1 cellular context compared by ENCODE assay signal in the genomic region with DNA sequence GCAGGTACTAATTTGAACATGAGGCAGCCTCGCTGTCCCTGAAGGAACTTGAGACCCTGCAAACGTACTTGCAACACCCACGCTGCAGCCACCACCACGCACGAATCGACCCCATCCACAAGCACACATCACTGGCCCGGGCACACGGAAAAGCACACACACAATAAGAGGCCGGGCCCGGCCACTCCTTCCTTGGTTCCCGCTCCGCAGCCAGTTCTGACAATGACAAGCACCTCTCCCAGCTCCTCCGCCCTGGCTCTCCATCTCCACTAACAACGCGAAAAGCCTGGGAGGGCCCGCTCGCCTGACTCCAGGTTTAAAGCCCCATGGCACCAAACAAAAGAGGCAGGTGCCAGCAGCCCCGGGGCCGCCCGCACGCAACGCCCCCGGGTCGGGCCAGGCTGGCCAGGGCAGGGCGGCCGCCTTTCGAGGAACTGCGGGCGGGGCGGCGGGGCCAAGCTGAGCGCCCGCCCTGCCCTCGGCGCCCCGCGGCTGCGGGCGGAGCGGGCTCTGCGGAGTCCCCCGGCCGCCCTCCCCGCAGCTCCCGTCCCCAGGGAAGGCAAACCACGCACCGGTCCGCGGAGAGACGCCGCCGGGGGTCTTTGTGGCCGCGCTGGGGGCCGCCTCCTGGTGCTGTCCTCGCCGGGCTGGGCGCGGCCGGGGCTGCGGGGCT.
TF ChIP-seq lines count a peak whose summit lies in the region.

No MANE protein-coding gene starts in this region.

TF ChIP-seq in HEK293, 187 proteins besides CTCF, POLR2A, EP300 and RAD21 (continued from another document):
- TF ChIP-seq ZNF335 (tag by site-specific recombination; conservative IDR thresholded peaks at IDR 0.05), result peak; percentile 54
- TF ChIP-seq, protein P1, sequence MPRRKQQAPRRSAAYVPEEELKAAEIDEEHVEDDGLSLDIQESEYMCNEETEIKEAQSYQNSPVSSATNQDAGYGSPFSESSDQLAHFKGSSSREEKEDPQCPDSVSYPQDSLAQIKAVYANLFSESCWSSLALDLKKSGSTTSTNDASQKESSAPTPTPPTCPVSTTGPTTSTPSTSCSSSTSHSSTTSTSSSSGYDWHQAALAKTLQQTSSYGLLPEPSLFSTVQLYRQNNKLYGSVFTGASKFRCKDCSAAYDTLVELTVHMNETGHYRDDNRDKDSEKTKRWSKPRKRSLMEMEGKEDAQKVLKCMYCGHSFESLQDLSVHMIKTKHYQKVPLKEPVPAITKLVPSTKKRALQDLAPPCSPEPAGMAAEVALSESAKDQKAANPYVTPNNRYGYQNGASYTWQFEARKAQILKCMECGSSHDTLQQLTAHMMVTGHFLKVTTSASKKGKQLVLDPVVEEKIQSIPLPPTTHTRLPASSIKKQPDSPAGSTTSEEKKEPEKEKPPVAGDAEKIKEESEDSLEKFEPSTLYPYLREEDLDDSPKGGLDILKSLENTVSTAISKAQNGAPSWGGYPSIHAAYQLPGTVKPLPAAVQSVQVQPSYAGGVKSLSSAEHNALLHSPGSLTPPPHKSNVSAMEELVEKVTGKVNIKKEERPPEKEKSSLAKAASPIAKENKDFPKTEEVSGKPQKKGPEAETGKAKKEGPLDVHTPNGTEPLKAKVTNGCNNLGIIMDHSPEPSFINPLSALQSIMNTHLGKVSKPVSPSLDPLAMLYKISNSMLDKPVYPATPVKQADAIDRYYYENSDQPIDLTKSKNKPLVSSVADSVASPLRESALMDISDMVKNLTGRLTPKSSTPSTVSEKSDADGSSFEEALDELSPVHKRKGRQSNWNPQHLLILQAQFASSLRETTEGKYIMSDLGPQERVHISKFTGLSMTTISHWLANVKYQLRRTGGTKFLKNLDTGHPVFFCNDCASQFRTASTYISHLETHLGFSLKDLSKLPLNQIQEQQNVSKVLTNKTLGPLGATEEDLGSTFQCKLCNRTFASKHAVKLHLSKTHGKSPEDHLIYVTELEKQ (tag by site-specific recombination; IDR thresholded peaks at IDR 0.05; ENCODE audit: borderline replicate concordance), result no peak
- peak; percentile 56 for TF ChIP-seq ZBTB17 (tag by site-specific recombination; IDR thresholded peaks at IDR 0.05)
- TF ChIP-seq ZNF624 (tag by site-specific recombination; IDR thresholded peaks at IDR 0.05), result no peak
- no peak for TF ChIP-seq ZNF623 (tag by site-specific recombination; IDR thresholded peaks at IDR 0.05)
- TF ChIP-seq PRDM2 (tag by site-specific recombination; IDR thresholded peaks at IDR 0.05; ENCODE audit: borderline replicate concordance), result no peak
- TF ChIP-seq ZNF394 (tag by site-specific recombination; IDR thresholded peaks at IDR 0.05; ENCODE audit: borderline replicate concordance), result peak; percentile 76; the same call in 1 of the 2 replicates
- TF ChIP-seq ZNF202 (tag by site-specific recombination; IDR thresholded peaks at IDR 0.05; ENCODE audit: borderline replicate concordance), result no peak
- TF ChIP-seq, protein P2, sequence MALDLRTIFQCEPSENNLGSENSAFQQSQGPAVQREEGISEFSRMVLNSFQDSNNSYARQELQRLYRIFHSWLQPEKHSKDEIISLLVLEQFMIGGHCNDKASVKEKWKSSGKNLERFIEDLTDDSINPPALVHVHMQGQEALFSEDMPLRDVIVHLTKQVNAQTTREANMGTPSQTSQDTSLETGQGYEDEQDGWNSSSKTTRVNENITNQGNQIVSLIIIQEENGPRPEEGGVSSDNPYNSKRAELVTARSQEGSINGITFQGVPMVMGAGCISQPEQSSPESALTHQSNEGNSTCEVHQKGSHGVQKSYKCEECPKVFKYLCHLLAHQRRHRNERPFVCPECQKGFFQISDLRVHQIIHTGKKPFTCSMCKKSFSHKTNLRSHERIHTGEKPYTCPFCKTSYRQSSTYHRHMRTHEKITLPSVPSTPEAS (tag by site-specific recombination; IDR thresholded peaks at IDR 0.05), result peak; percentile 58; the same call in 1 of the 2 replicates
- no peak for TF ChIP-seq ZNF416 (tag by site-specific recombination; IDR thresholded peaks at IDR 0.05)
- TF ChIP-seq SP2 (tag by site-specific recombination; IDR thresholded peaks at IDR 0.05), result no peak
- no peak for TF ChIP-seq MZF1 (tag by site-specific recombination; IDR thresholded peaks at IDR 0.05; ENCODE audit: borderline replicate concordance)
- TF ChIP-seq YY1 (tag by site-specific recombination; IDR thresholded peaks at IDR 0.05), result no peak
- TF ChIP-seq ZBTB8A (tag by site-specific recombination; IDR thresholded peaks at IDR 0.05), result peak; percentile 12; the same call in 1 of the 2 replicates
- no peak for TF ChIP-seq KLF16 (tag by site-specific recombination; IDR thresholded peaks at IDR 0.05)
- TF ChIP-seq HOXD13 (CRISPR knock-in tag; IDR thresholded peaks at IDR 0.05; ENCODE audit: borderline replicate concordance), result no peak
- peak; percentile 30; the same call in 1 of the 2 replicates for TF ChIP-seq KLF9 (tag by site-specific recombination; IDR thresholded peaks at IDR 0.05; ENCODE audit: low read depth)
- no peak for TF ChIP-seq ZNF266 (tag by site-specific recombination; IDR thresholded peaks at IDR 0.05; ENCODE audit: low read depth)
- no peak for TF ChIP-seq ZNF777 (tag by site-specific recombination; IDR thresholded peaks at IDR 0.05; ENCODE audit: borderline replicate concordance)
- TF ChIP-seq, protein P3, sequence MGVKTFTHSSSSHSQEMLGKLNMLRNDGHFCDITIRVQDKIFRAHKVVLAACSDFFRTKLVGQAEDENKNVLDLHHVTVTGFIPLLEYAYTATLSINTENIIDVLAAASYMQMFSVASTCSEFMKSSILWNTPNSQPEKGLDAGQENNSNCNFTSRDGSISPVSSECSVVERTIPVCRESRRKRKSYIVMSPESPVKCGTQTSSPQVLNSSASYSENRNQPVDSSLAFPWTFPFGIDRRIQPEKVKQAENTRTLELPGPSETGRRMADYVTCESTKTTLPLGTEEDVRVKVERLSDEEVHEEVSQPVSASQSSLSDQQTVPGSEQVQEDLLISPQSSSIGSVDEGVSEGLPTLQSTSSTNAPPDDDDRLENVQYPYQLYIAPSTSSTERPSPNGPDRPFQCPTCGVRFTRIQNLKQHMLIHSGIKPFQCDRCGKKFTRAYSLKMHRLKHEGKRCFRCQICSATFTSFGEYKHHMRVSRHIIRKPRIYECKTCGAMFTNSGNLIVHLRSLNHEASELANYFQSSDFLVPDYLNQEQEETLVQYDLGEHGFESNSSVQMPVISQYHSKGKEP (tag by site-specific recombination; IDR thresholded peaks at IDR 0.05), result no peak
- TF ChIP-seq ZNF184 (tag by site-specific recombination; IDR thresholded peaks at IDR 0.05), result no peak
- TF ChIP-seq ZNF214 (tag by site-specific recombination; IDR thresholded peaks at IDR 0.05; ENCODE audit: borderline replicate concordance), result no peak
- TF ChIP-seq EGR2 (tag by site-specific recombination; IDR thresholded peaks at IDR 0.05; ENCODE audit: low read depth), result peak; percentile 54
